Comparison of ENCODE assay signal across 25 cellular contexts in the genomic region with DNA sequence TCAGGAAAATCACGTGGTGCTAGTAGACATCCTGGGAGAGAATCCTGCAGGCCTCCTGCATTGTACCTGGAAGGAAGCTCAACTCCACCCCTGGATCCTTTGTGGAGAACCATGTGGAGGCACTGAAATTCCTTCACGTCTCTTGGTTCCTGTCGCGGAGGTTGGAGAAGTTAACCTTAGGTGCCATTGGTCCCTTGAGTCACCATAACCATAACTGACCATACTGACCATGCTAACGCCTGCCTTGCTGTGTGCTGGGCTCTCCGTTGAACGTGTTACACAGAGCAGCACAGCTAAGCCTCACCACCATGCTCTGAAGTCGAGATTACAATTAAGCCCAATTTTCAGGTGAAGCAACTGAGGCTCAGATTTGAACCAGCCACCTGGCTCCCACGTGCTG.
"Had no signal": no experiment of that assay in that cellular context is flagged by ENCODE, and none has a peak within 500 bp of the region (broad histone marks: within the 10 kb centered on the region; RNA-seq: fewer than 3 reads in every experiment).

No MANE protein-coding gene starts in this region.

- H3K4me3 Mint-ChIP-seq: activated CD4-positive, alpha-beta T cell treated with anti-CD3 and anti-CD28 coated beads for 36 hours; activated CD8-positive, alpha-beta memory T cell treated with anti-CD3 and anti-CD28 coated beads, Interleukin-2, amount 10 ng/mL, durations not matched to agents 7 days and 5 days; activated CD8-positive, alpha-beta T cell treated with anti-CD3 and anti-CD28 coated beads, Interleukin-2, amount 10 ng/mL, durations not matched to agents 7 days and 5 days; activated naive CD8-positive, alpha-beta T cell; activated T-cell treated with anti-CD3 and anti-CD28 coated beads, Interleukin-2, amount 50 U/mL, for 4 hours had no signal

- H3K27ac ChIP-seq: SK-N-MC, VCaP had no signal

- H3K36me3 Mint-ChIP-seq: activated CD8-positive, alpha-beta memory T cell treated with anti-CD3 and anti-CD28 coated beads, Interleukin-2, amount 10 ng/mL, durations not matched to agents 7 days and 5 days; activated naive CD8-positive, alpha-beta T cell had no signal

- H3K9me3 Mint-ChIP-seq: activated T-cell treated with anti-CD3 and anti-CD28 coated beads, Interleukin-2, amount 50 U/mL, for 4 hours had no signal

- H3K4me3 ChIP-seq: SK-N-MC had no signal

- H3K4me1 Mint-ChIP-seq: activated CD4-positive, alpha-beta T cell treated with anti-CD3 and anti-CD28 coated beads for 36 hours; activated CD8-positive, alpha-beta memory T cell treated with anti-CD3 and anti-CD28 coated beads, Interleukin-2, amount 10 ng/mL, durations not matched to agents 7 days and 5 days had no signal

- H3K27ac Mint-ChIP-seq: activated CD4-positive, alpha-beta T cell treated with anti-CD3 and anti-CD28 coated beads for 36 hours; activated CD8-positive, alpha-beta memory T cell treated with anti-CD3 and anti-CD28 coated beads, Interleukin-2, amount 10 ng/mL, durations not matched to agents 7 days and 5 days; activated CD8-positive, alpha-beta T cell treated with anti-CD3 and anti-CD28 coated beads, Interleukin-2, amount 10 ng/mL, durations not matched to agents 7 days and 5 days; activated naive CD8-positive, alpha-beta T cell had no signal

- DNase-seq: activated CD4-positive, alpha-beta T cell treated with anti-CD3 and anti-CD28 coated beads for 36 hours; activated CD4-positive, alpha-beta T cell treated with anti-CD3 and anti-CD28 coated beads, Interleukin-2, amount 50 U/mL, for 1 hour; activated CD4-positive, CD25-positive, alpha-beta regulatory T cell; activated CD8-positive, alpha-beta memory T cell treated with anti-CD3 and anti-CD28 coated beads, Interleukin-2, amount 10 ng/mL, durations not matched to agents 7 days and 5 days; activated CD8-positive, alpha-beta T cell treated with anti-CD3 and anti-CD28 coated beads, Interleukin-2, amount 10 ng/mL, durations not matched to agents 7 days and 5 days; activated effector memory CD4-positive, alpha-beta T cell treated with anti-CD3 and anti-CD28 coated beads, Interleukin-2, amount 50 U/mL, for 16 hours; activated naive CD4-positive, alpha-beta T cell treated with Interleukin-2 at 50 U/mL for 16 hours; activated T-cell treated with anti-CD3 and anti-CD28 coated beads, Interleukin-2, amount 50 U/mL, for 4 hours; KBM-7; NCI-H1092; NCI-H1417; NCI-H1930; NCI-H2107; NCI-H2171 treated with DMSO at 0.1 percent for 48 hours; NCI-H226; NCI-H510A; NK-92 treated with Interleukin-12 subunit alpha and Interleukin-12 subunit beta, amount 100 ng/mL, for 24 hours; OCI-M1; RPMI8226; T-helper 1 cell had no signal

- ATAC-seq: activated CD4-positive, alpha-beta T cell treated with anti-CD3 and anti-CD28 coated beads for 36 hours; activated CD8-positive, alpha-beta memory T cell treated with anti-CD3 and anti-CD28 coated beads, Interleukin-2, amount 10 ng/mL, durations not matched to agents 7 days and 5 days; activated CD8-positive, alpha-beta T cell treated with anti-CD3 and anti-CD28 coated beads, Interleukin-2, amount 10 ng/mL, durations not matched to agents 7 days and 5 days; activated T-cell treated with anti-CD3 and anti-CD28 coated beads, Interleukin-2, amount 50 U/mL, for 4 hours; Panc1; Right ventricle myocardium inferior had no signal
